Comparison of ENCODE assay signal across 7 cellular contexts in genomic region chr1:20194770-20195463, GRCh38. TPM values are rescaled to one million over a fixed set of nuclear protein-coding genes. Genes with fewer than 3 reads are reported as not detected.
DNase-seq lines count a peak whose midpoint lies in the region; ATAC-seq, FAIRE-seq and TF ChIP-seq lines count a peak whose summit lies in the region.

No MANE protein-coding gene starts in this region.

- H3K27ac ChIP-seq in lung (ENCODE audit: low read depth in 1 of 2, low read length in 1 of 2) = no peak overlapping the region

- H3K9me3 Mint-ChIP-seq in activated CD4-positive, alpha-beta T cell treated with anti-CD3 and anti-CD28 coated beads, Interleukin-2, amount 10 ng/mL, durations not matched to agents 24 days and 14 days = no peaks in the 10 kb centered on the region

- H3K27me3 Mint-ChIP-seq in activated CD4-positive, alpha-beta T cell treated with anti-CD3 and anti-CD28 coated beads, Interleukin-2, amount 10 ng/mL, durations not matched to agents 24 days and 14 days = peaks cover 45% of the 10 kb centered on the region

- H3K36me3 ChIP-seq in lung (ENCODE audit: control insufficient read depth in 2 of 2, insufficient read depth in 2 of 2, low read length in 2 of 2) = no peaks in the 10 kb centered on the region

- no peaks in the 10 kb centered on the region for H3K36me3 Mint-ChIP-seq in activated CD4-positive, alpha-beta T cell treated with anti-CD3 and anti-CD28 coated beads, Interleukin-2, amount 10 ng/mL, durations not matched to agents 24 days and 14 days (ENCODE audit: low read depth)

- WGBS in lung, 2 donors = 33 to 44% methylated on average over 15 of the region's 15 CpGs

- no peak overlapping the region for H3K27ac Mint-ChIP-seq in activated CD4-positive, alpha-beta T cell treated with anti-CD3 and anti-CD28 coated beads, Interleukin-2, amount 10 ng/mL, durations not matched to agents 24 days and 14 days

- no peaks in the 10 kb centered on the region for H3K4me1 ChIP-seq in lung (ENCODE audit: control insufficient read depth in 2 of 2, insufficient read depth in 2 of 2, low read length in 2 of 2)

- TF ChIP-seq CTCF in lung (IDR thresholded peaks at IDR 0.05; ENCODE audit: control extremely low read depth, extremely low read depth) = peak; percentile 82

- DNase-seq in GM12891 (ENCODE audit: insufficient read length, low spot score) = peak; percentile 51
- DNase-seq in NCI-H2171 treated with DMSO at 0.1 percent for 48 hours (lab: John Stamatoyannopoulos, UW) = peak; percentile 64
- peak; percentile 93 for DNase-seq in activated CD4-positive, alpha-beta T cell treated with anti-CD3 and anti-CD28 coated beads, Interleukin-2, amount 10 ng/mL, durations not matched to agents 24 days and 14 days
- peak; percentile 25 to 63 for DNase-seq in dermis microvascular lymphatic vessel endothelial cell (ENCODE audit: low read depth in 2 of 2)
- peak; percentile 73 for DNase-seq in lung (ENCODE audit: low spot score)
- DNase-seq in stimulated activated CD8-positive, alpha-beta memory T cell treated with anti-CD3 and anti-CD28 coated beads, Interleukin-15, amount 100 ng/mL, for 4 hours (ENCODE audit: low read depth in 2 of 2) = peak; percentile 32 to 50

- TF ChIP-seq POLR2A in GM12891 (IDR thresholded peaks at IDR 0.05; ENCODE audit: low read depth, low read length) = no peak

- no peaks in the 10 kb centered on the region for H3K27me3 ChIP-seq in lung (ENCODE audit: control insufficient read depth, insufficient read depth)

- peak; percentile 93 for FAIRE-seq in GM12891 (lab: Jason Lieb, UNC)

- H3K4me1 Mint-ChIP-seq in activated CD4-positive, alpha-beta T cell treated with anti-CD3 and anti-CD28 coated beads, Interleukin-2, amount 10 ng/mL, durations not matched to agents 24 days and 14 days = peaks cover 6% of the 10 kb centered on the region

- no peak for ATAC-seq in lung (ENCODE audit: insufficient read depth, low FRiP score)
- no peak for ATAC-seq in HG02571 (IDR thresholded peaks at IDR 0.05; ENCODE audit: unreplicated experiment)

- H3K9me3 ChIP-seq in lung (ENCODE audit: control insufficient read depth in 2 of 2, insufficient read depth in 1 of 2, low read length in 1 of 2) = no peaks in the 10 kb centered on the region

- no peak overlapping the region for H3K4me3 Mint-ChIP-seq in activated CD4-positive, alpha-beta T cell treated with anti-CD3 and anti-CD28 coated beads, Interleukin-2, amount 10 ng/mL, durations not matched to agents 24 days and 14 days

- H3K4me3 ChIP-seq in lung = no peak overlapping the region

- intact Hi-C loops in activated CD4-positive, alpha-beta T cell treated with anti-CD3 and anti-CD28 coated beads, Interleukin-2, amount 10 ng/mL, durations not matched to agents 24 days and 14 days (cut with micrococcal nuclease) = loop anchor here (1.0 to 2.0 kb wide), 3 partner anchors 30 to 276 kb away; no protein-coding TSS in a partner anchor

TF ChIP-seq in GM12891, 5 proteins besides CTCF, POLR2A, EP300 and RAD21:
- no peak for TF ChIP-seq PAX5 (IDR thresholded peaks at IDR 0.05; ENCODE audit: insufficient read depth, low read length, severe bottlenecking)
- TF ChIP-seq TAF1 (IDR thresholded peaks at IDR 0.05; ENCODE audit: low read depth, low read length) = no peak
- TF ChIP-seq POU2F2 (IDR thresholded peaks at IDR 0.05; ENCODE audit: low read depth, low read length) = no peak
- no peak for TF ChIP-seq POLR2AphosphoS5 (IDR thresholded peaks at IDR 0.05; ENCODE audit: low read depth, low read length)
- TF ChIP-seq SPI1 (IDR thresholded peaks at IDR 0.05; ENCODE audit: low read depth, low read length) = no peak
TF ChIP-seq in GM12891: peak in this region for 0.

RNA-seq across cellular contexts. Expression of gene PLA2G2C, which starts 8.6 kb away (rescaled TPM):
- not detected for polyA plus RNA-seq in GM12891 (2012; ENCODE audit: low read depth, missing spikeins)
- total RNA-seq in activated CD4-positive, alpha-beta T cell treated with anti-CD3 and anti-CD28 coated beads, Interleukin-2, amount 10 ng/mL, durations not matched to agents 24 days and 14 days = 0.28 and 0.40 TPM in 2 replicates
- total RNA-seq in dermis microvascular lymphatic vessel endothelial cell (not detected in 2 replicates), lung (under 1 TPM in 1 of 2 donors, not detected in 1; 0.09 TPM)
- not detected for polyA plus RNA-seq in lung

RNA-seq across cellular contexts. Expression of gene UBXN10, which starts 9.0 kb away (rescaled TPM):
- polyA plus RNA-seq in GM12891 (2012; ENCODE audit: low read depth, missing spikeins) = 0.08 TPM
- total RNA-seq in activated CD4-positive, alpha-beta T cell treated with anti-CD3 and anti-CD28 coated beads, Interleukin-2, amount 10 ng/mL, durations not matched to agents 24 days and 14 days = 1.2 and 1.3 TPM in 2 replicates
- total RNA-seq in dermis microvascular lymphatic vessel endothelial cell (under 0.01 TPM in 1 of 2 replicates, not detected in the other), lung (10 to 100 TPM; 19.2 to 19.7 TPM)
- 1 to 10 TPM; 2.5 to 5.3 TPM for polyA plus RNA-seq in lung

RNA-seq across cellular contexts. Expression of gene PLA2G2F, which starts 55.8 kb away (rescaled TPM):
- not detected for polyA plus RNA-seq in GM12891 (2012; ENCODE audit: low read depth, missing spikeins)
- not detected in 2 replicates for total RNA-seq in activated CD4-positive, alpha-beta T cell treated with anti-CD3 and anti-CD28 coated beads, Interleukin-2, amount 10 ng/mL, durations not matched to agents 24 days and 14 days
- not detected in 2 replicates for total RNA-seq in dermis microvascular lymphatic vessel endothelial cell
- total RNA-seq in lung = not detected
- polyA plus RNA-seq in lung = not detected

Comparison
In these comparisons a context has a peak if more than half of its experiments do, and no peak if none do; other contexts are left out.
1. DNase-seq: peak in every context shown above with its lines; median percentile 93 in activated CD4-positive, alpha-beta T cell treated with anti-CD3 and anti-CD28 coated beads, Interleukin-2, amount 10 ng/mL, durations not matched to agents 24 days and 14 days; 73 in lung; 64 in NCI-H2171 treated with DMSO at 0.1 percent for 48 hours; 51 in GM12891; 44 in dermis microvascular lymphatic vessel endothelial cell; 41 in stimulated activated CD8-positive, alpha-beta memory T cell treated with anti-CD3 and anti-CD28 coated beads, Interleukin-15, amount 100 ng/mL, for 4 hours.